Comparison of ENCODE assay signal across 31 cellular contexts in the genomic region with DNA sequence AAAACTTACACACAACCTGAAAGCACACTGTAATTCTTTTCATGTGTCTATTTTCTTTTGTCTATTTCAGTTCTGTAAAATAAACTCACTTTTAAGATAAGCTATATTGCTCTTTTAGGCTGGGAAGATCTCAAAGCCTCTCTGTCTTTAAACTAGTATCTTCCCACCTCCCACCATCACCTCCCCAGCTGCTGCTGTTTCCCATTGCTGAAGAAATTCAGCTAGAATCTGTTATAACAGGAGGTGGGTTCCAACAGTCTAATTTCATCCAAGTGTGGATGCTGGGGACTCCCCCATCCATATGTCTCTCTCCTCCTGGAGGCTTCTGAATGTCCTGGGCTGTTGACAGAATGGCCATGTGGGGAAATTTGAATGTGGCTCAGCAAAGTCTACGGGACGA.
"Had no signal": no experiment of that assay in that cellular context is flagged by ENCODE, and none has a peak within 500 bp of the region (broad histone marks: within the 10 kb centered on the region; RNA-seq: fewer than 3 reads in every experiment).

No MANE protein-coding gene starts in this region.

- H3K4me1 ChIP-seq: adrenal gland, body of pancreas, esophagus muscularis mucosa, foreskin keratinocyte, gastrocnemius medialis had no signal

- H3K27me3 ChIP-seq: adrenal gland, body of pancreas, esophagus muscularis mucosa, foreskin keratinocyte, gastrocnemius medialis had no signal

- ATAC-seq: activated CD4-positive, CD25-positive, alpha-beta regulatory T cell treated with anti-CD3 and anti-CD28 coated beads, Interleukin-2, amount 50 U/mL, for 24 hours; activated CD8-positive, alpha-beta memory T cell treated with anti-CD3 and anti-CD28 coated beads, Interleukin-2, amount 10 ng/mL, durations not matched to agents 7 days and 5 days; activated CD8-positive, alpha-beta T cell treated with anti-CD3 and anti-CD28 coated beads, Interleukin-2, amount 10 ng/mL, durations not matched to agents 7 days and 5 days; activated naive CD8-positive, alpha-beta T cell treated with anti-CD3 and anti-CD28 coated beads, Interleukin-2, amount 50 U/mL, for 24 hours; body of pancreas; effector memory CD8-positive, alpha-beta T cell; foreskin keratinocyte; gastrocnemius medialis; T-helper 17 cell had no signal

- H3K27ac ChIP-seq: adrenal gland, body of pancreas, esophagus muscularis mucosa, foreskin keratinocyte, gastrocnemius medialis, WERI-Rb-1 had no signal

- H3K9me3 ChIP-seq: adrenal gland, body of pancreas, esophagus muscularis mucosa, gastrocnemius medialis had no signal

- H3K36me3 ChIP-seq: adrenal gland, esophagus muscularis mucosa, gastrocnemius medialis, WERI-Rb-1 had no signal

- DNase-seq: activated B cell treated with CpG ODN at 0.5 μM for 24 hours; activated CD4-positive, alpha-beta T cell treated with anti-CD3 and anti-CD28 coated beads for 48 hours; activated CD4-positive, alpha-beta T cell treated with anti-CD3 and anti-CD28 coated beads, Interleukin-2, amount 50 U/mL, for 1 hour; activated CD4-positive, alpha-beta T cell treated with anti-CD3 and anti-CD28 coated beads, Interleukin-2, amount 50 U/mL, for 48 hours; activated CD8-positive, alpha-beta memory T cell treated with anti-CD3 and anti-CD28 coated beads, Interleukin-2, amount 10 ng/mL, durations not matched to agents 7 days and 5 days; activated CD8-positive, alpha-beta memory T cell treated with anti-CD3 and anti-CD28 coated beads, Interleukin-2, amount 50 U/mL, for 4 hours; activated CD8-positive, alpha-beta T cell treated with anti-CD3 and anti-CD28 coated beads, Interleukin-2, amount 10 ng/mL, durations not matched to agents 7 days and 5 days; activated effector memory CD4-positive, alpha-beta T cell treated with anti-CD3 and anti-CD28 coated beads, Interleukin-2, amount 50 U/mL, for 16 hours; activated naive CD4-positive, alpha-beta T cell treated with anti-CD3 and anti-CD28 coated beads for 36 hours; activated naive CD8-positive, alpha-beta T cell treated with anti-CD3 and anti-CD28 coated beads for 36 hours; activated naive CD8-positive, alpha-beta T cell treated with anti-CD3 and anti-CD28 coated beads, Interleukin-2, amount 50 U/mL, for 24 hours; activated T-cell treated with anti-CD3 and anti-CD28 coated beads, Interleukin-2, amount 50 U/mL, for 1 hour; activated T-cell treated with anti-CD3 and anti-CD28 coated beads, Interleukin-2, amount 50 U/mL, for 48 hours; adrenal gland; aorta; body of pancreas; caudate nucleus; cortex of kidney; dermis blood vessel endothelial cell; effector CD4-positive, alpha-beta T cell; effector memory CD8-positive, alpha-beta T cell; erythroblast; foreskin keratinocyte; gastrocnemius medialis; glutamatergic neuron; T-helper 1 cell; T-helper 17 cell; T1000; WERI-Rb-1 had no signal

- H3K4me3 ChIP-seq: adrenal gland, body of pancreas, esophagus muscularis mucosa, gastrocnemius medialis had no signal
